9 cellular contexts compared by ENCODE assay signal in genomic region chr11:33912405-33913361, GRCh38. TPM values are rescaled to one million over a fixed set of nuclear protein-coding genes. Genes with fewer than 3 reads are reported as not detected.
DNase-seq lines count a peak whose midpoint lies in the region; ATAC-seq and TF ChIP-seq lines count a peak whose summit lies in the region.
"Had no signal": no experiment of that assay in that cellular context is flagged by ENCODE, and none has a peak within 500 bp of the region (broad histone marks: within the 10 kb centered on the region; RNA-seq: fewer than 3 reads in every experiment).

No MANE protein-coding gene starts in this region.

- peaks cover 15% of the 10 kb centered on the region for H3K4me1 ChIP-seq in osteoblast (ENCODE audit: insufficient read depth, low read length)

- no peaks in the 10 kb centered on the region for H3K36me3 ChIP-seq in osteoblast (ENCODE audit: insufficient read depth, low read length)
- H3K36me3 ChIP-seq: tibial artery had no signal

- peaks cover 9 to 28% (median 13%) of the 10 kb centered on the region in 5 experiments for H3K9me3 Mint-ChIP-seq in brain

- DNase-seq in AG09309 (ENCODE audit: low read depth) (peak; percentile 74), NCI-H2107 treated with DMSO at 0.1 percent for 48 hours (lab: John Stamatoyannopoulos, UW; ENCODE audit: unreplicated experiment) (peak; percentile 61), osteoblast (ENCODE audit: insufficient read length, low spot score, missing footprints) (peak; percentile 90), RPMI8226 (no peak), HT-29 (ENCODE audit: low spot score) (no peak)

- H4K20me1 ChIP-seq in osteoblast (ENCODE audit: insufficient read depth, low read length) = no peaks in the 10 kb centered on the region

- no peaks in the 10 kb centered on the region for H3K9me3 ChIP-seq in osteoblast (ENCODE audit: low read depth, low read length)

- H3K79me2 ChIP-seq in osteoblast (ENCODE audit: insufficient read depth, low read length) = no peaks in the 10 kb centered on the region

- ATAC-seq in GM18858 (IDR thresholded peaks at IDR 0.05; ENCODE audit: unreplicated experiment) (peak; percentile 90), HG02885 (IDR thresholded peaks at IDR 0.05; ENCODE audit: poor library complexity, unreplicated experiment) (peak; percentile 83)

- H3K4me1 Mint-ChIP-seq in brain = peaks cover 26% of the 10 kb centered on the region

- H3K27ac ChIP-seq in osteoblast (ENCODE audit: low read depth, low read length) = no peak overlapping the region
- H3K27ac ChIP-seq: tibial artery had no signal

- peaks cover 36% of the 10 kb centered on the region for H3K27me3 Mint-ChIP-seq in brain

- H3K36me3 Mint-ChIP-seq in brain = no peaks in the 10 kb centered on the region

- H3K27ac Mint-ChIP-seq in brain = peak overlapping the region; percentile 62 to 86 (median 66)

- H3K4me3 Mint-ChIP-seq in brain = peak overlapping the region in 2 of 5 experiments; percentile 0 to 53

- H2AFZ ChIP-seq in osteoblast (ENCODE audit: low read length) = no peak overlapping the region

- H3K4me2 ChIP-seq in osteoblast (ENCODE audit: insufficient read depth, low read length) = no peak overlapping the region

- peaks cover 31% of the 10 kb centered on the region for H3K27me3 ChIP-seq in osteoblast (ENCODE audit: insufficient read depth, low read length)
- H3K27me3 ChIP-seq: tibial artery had no signal

- H3K4me3 ChIP-seq in AG09309 (ENCODE audit: control insufficient read depth, low read depth, low read length) (no peak overlapping the region), osteoblast (ENCODE audit: insufficient read depth, low read length) (no peak overlapping the region)
- H3K4me3 ChIP-seq: tibial artery had no signal

- TF ChIP-seq CTCF in AG09309 (IDR thresholded peaks at IDR 0.05; ENCODE audit: control insufficient read depth, insufficient read depth, low read depth, low read length, missing control alignments) (no peak), brain (conservative IDR thresholded peaks at IDR 0.05) (no peak), osteoblast (IDR thresholded peaks at IDR 0.05; ENCODE audit: extremely low read depth, low read depth, low read length) (no peak)

RNA-seq across cellular contexts. Expression of gene LMO2, which starts 20.8 kb away (rescaled TPM):
- 33.3 TPM for polyA plus RNA-seq in brain (ENCODE audit: insufficient read depth, low read depth, low replicate concordance)
- 1.4 and 2.1 TPM in 2 replicates for total RNA-seq in osteoblast
- 0.05 and 0.21 TPM in 2 replicates for total RNA-seq in HT-29 (2014; rRNA removed; shearing (Covaris generic))

Comparison
In these comparisons a context has a peak if more than half of its experiments do, and no peak if none do; other contexts are left out.
1. DNase-seq: peak in AG09309 (single experiment), NCI-H2107 treated with DMSO at 0.1 percent for 48 hours (single experiment) and osteoblast (single experiment); none in RPMI8226 (single experiment) and HT-29 (single experiment).